ENCODE assay signal across 14 cellular contexts in the genomic region with DNA sequence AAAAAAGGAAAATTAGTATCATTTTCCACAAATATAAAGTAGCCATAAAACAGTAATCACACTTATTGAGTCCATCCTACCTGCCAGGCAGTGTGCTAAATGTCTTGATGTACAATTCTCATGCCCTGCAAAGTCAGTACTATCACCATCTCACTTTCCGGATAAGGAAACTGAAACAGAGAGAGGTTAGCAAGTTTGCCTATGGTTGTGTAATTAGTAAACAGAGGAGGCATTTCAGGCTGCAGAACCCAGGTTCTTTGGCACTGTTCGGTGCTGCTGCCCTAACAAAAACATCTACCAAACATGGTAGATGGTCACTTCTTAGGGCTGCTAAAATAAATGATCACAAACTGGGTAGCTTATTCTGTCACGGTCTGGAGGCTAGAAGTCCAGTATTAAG. TPM values are rescaled to one million over a fixed set of nuclear protein-coding genes. Genes with fewer than 3 reads are reported as not detected.
DNase-seq lines count a peak whose midpoint lies in the region; ATAC-seq and TF ChIP-seq lines count a peak whose summit lies in the region.
"Had no signal": no experiment of that assay in that cellular context is flagged by ENCODE, and none has a peak within 500 bp of the region (broad histone marks: within the 10 kb centered on the region; RNA-seq: fewer than 3 reads in every experiment).

No MANE protein-coding gene starts in this region.

- no peak overlapping the region for H4K12ac ChIP-seq in trophoblast cell (ENCODE audit: low read depth, low read length)

- H3K4me1 ChIP-seq in BLaER1 treated with 17β-estradiol and CSF1 and Interleukin-3, amounts not matched to agents 10 nM and 100 nM = peaks cover 25 to 54% (median 49%) of the 10 kb centered on the region in 10 experiments
- H3K4me1 ChIP-seq in osteoblast (ENCODE audit: insufficient read depth, low read length) (no peaks in the 10 kb centered on the region), trophoblast cell (ENCODE audit: control insufficient read depth in 1 of 2, insufficient read depth in 2 of 2, low read length in 2 of 2) (peaks cover 0 to 3% of the 10 kb centered on the region in 2 experiments)
- H3K4me1 ChIP-seq: A549 had no signal

- DNase-seq in GM19240 (ENCODE audit: insufficient read length, low spot score) = peak; percentile 14
- DNase-seq in HK-2 (ENCODE audit: unreplicated experiment) = no peak
- DNase-seq in osteoblast (ENCODE audit: insufficient read length, low spot score, missing footprints) = no peak
- DNase-seq in trophoblast cell = no peak
- DNase-seq in NCI-H2029 treated with DMSO at 0.1 percent for 48 hours (lab: John Stamatoyannopoulos, UW) = no peak
- DNase-seq: GM23248, NCI-H446 treated with DMSO at 0.1 percent for 48 hours had no signal

- no peak overlapping the region for H3K9ac ChIP-seq in BLaER1 treated with 17β-estradiol and CSF1 and Interleukin-3, amounts not matched to agents 10 nM and 100 nM
- no peak overlapping the region for H3K9ac ChIP-seq in trophoblast cell (ENCODE audit: low read length)
- H3K9ac ChIP-seq: GM23248 had no signal

- no peaks in the 10 kb centered on the region for H3K36me3 ChIP-seq in BLaER1 treated with 17β-estradiol and CSF1 and Interleukin-3, amounts not matched to agents 10 nM and 100 nM
- H3K36me3 ChIP-seq in osteoblast (ENCODE audit: insufficient read depth, low read length) (no peaks in the 10 kb centered on the region), trophoblast cell (ENCODE audit: control insufficient read depth in 1 of 2, insufficient read depth in 2 of 2, low read length in 2 of 2) (no peaks in the 10 kb centered on the region)
- H3K36me3 ChIP-seq: thoracic aorta had no signal

- H3K14ac ChIP-seq in trophoblast cell (ENCODE audit: low read length) = no peak overlapping the region

- H3K4me3 ChIP-seq in BLaER1 treated with 17β-estradiol and CSF1 and Interleukin-3, amounts not matched to agents 10 nM and 100 nM = no peak overlapping the region
- H3K4me3 ChIP-seq in osteoblast (ENCODE audit: insufficient read depth, low read length) (no peak overlapping the region), trophoblast cell (ENCODE audit: low read depth, low read length) (no peak overlapping the region)
- H3K4me3 ChIP-seq: A549, GM23248, thoracic aorta had no signal

- no peak overlapping the region for H4K8ac ChIP-seq in trophoblast cell (ENCODE audit: low read depth, low read length)

- no peak overlapping the region for H2AFZ ChIP-seq in osteoblast (ENCODE audit: low read length)
- no peak overlapping the region for H2AFZ ChIP-seq in trophoblast cell (ENCODE audit: insufficient read depth, low read length, poor library complexity)
- H2AFZ ChIP-seq: GM23248 had no signal

- no peaks in the 10 kb centered on the region for H4K20me1 ChIP-seq in BLaER1 treated with 17β-estradiol and CSF1 and Interleukin-3, amounts not matched to agents 10 nM and 100 nM
- H4K20me1 ChIP-seq in osteoblast (ENCODE audit: insufficient read depth, low read length) = no peaks in the 10 kb centered on the region

- no peak overlapping the region for H2BK120ac ChIP-seq in trophoblast cell (ENCODE audit: insufficient read depth, low read length, poor library complexity)

- peak; percentile 71 for ATAC-seq in HG02610 (IDR thresholded peaks at IDR 0.05; ENCODE audit: unreplicated experiment)
- ATAC-seq in HG03342 (IDR thresholded peaks at IDR 0.05; ENCODE audit: unreplicated experiment) = peak; percentile 87
- ATAC-seq: A549, WTC11 had no signal

- H3K4me2 ChIP-seq in BLaER1 treated with 17β-estradiol and CSF1 and Interleukin-3, amounts not matched to agents 10 nM and 100 nM = peak overlapping the region in 5 of 11 experiments; percentile 20 to 87 (median 74); a peak in 9 of 22 replicates
- H3K4me2 ChIP-seq in osteoblast (ENCODE audit: insufficient read depth, low read length) (no peak overlapping the region), trophoblast cell (ENCODE audit: low read length) (no peak overlapping the region)
- H3K4me2 ChIP-seq: A549 had no signal

- WGBS in trophoblast cell (ENCODE audit: extremely low coverage, insufficient coverage, insufficient read length) = no CpG with 5 or more reads among the region's 3 CpGs

- no peak overlapping the region for H3K18ac ChIP-seq in trophoblast cell (ENCODE audit: low read length)

- H3K23ac ChIP-seq in trophoblast cell (ENCODE audit: low read length) = no peak overlapping the region

- TF ChIP-seq CTCF in osteoblast (IDR thresholded peaks at IDR 0.05; ENCODE audit: extremely low read depth, low read depth, low read length) = no peak

- no peaks in the 10 kb centered on the region for H3K79me1 ChIP-seq in trophoblast cell (ENCODE audit: low read length)

- no peaks in the 10 kb centered on the region for H3K79me2 ChIP-seq in osteoblast (ENCODE audit: insufficient read depth, low read length)
- no peaks in the 10 kb centered on the region for H3K79me2 ChIP-seq in trophoblast cell (ENCODE audit: control insufficient read depth, insufficient read depth, low read length, poor library complexity)

- H2BK5ac ChIP-seq in trophoblast cell (ENCODE audit: low read depth, low read length, poor library complexity) = no peak overlapping the region

- no peak overlapping the region for H2BK12ac ChIP-seq in trophoblast cell (ENCODE audit: low read length)

- H2AK5ac ChIP-seq in trophoblast cell (ENCODE audit: low read length) = no peak overlapping the region

- H4K91ac ChIP-seq in trophoblast cell (ENCODE audit: low read depth, low read length) = no peak overlapping the region

- no peaks in the 10 kb centered on the region; a peak in 1 of 22 replicates for H3K9me3 ChIP-seq in BLaER1 treated with 17β-estradiol and CSF1 and Interleukin-3, amounts not matched to agents 10 nM and 100 nM (replicated peaks in 1 of 11)
- H3K9me3 ChIP-seq in osteoblast (ENCODE audit: low read depth, low read length) = no peaks in the 10 kb centered on the region
- H3K9me3 ChIP-seq in trophoblast cell (ENCODE audit: insufficient read depth, low read depth, low read length) = no peaks in the 10 kb centered on the region
- H3K9me3 ChIP-seq: A549, thoracic aorta had no signal

- H3K27ac ChIP-seq in BLaER1 treated with 17β-estradiol and CSF1 and Interleukin-3, amounts not matched to agents 10 nM and 100 nM = peak overlapping the region in 8 of 11 experiments; percentile 10 to 93 (median 62); a peak in 9 of 22 replicates
- H3K27ac ChIP-seq in osteoblast (ENCODE audit: low read depth, low read length) (no peak overlapping the region), trophoblast cell (ENCODE audit: low read depth, low read length) (no peak overlapping the region)
- H3K27ac ChIP-seq: A549, GM23248, thoracic aorta had no signal

- H3K4ac ChIP-seq in trophoblast cell (ENCODE audit: low read depth, low read length) = no peak overlapping the region

- H3K27me3 ChIP-seq in BLaER1 treated with 17β-estradiol and CSF1 and Interleukin-3, amounts not matched to agents 10 nM and 100 nM = no peaks in the 10 kb centered on the region
- no peaks in the 10 kb centered on the region for H3K27me3 ChIP-seq in osteoblast (ENCODE audit: insufficient read depth, low read length)
- no peaks in the 10 kb centered on the region for H3K27me3 ChIP-seq in trophoblast cell (ENCODE audit: insufficient read depth, low read length)

RNA-seq across cellular contexts. Expression of a gene that starts 22.6 kb away (rescaled TPM):
- not detected in 2 replicates for total RNA-seq in osteoblast
- polyA plus RNA-seq in trophoblast cell (2013) = 0.08 and 0.22 TPM in 2 replicates
- total RNA-seq: cerebellum, thoracic aorta had no signal

Comparison
In these comparisons a context has a peak if more than half of its experiments do, and no peak if none do; other contexts are left out.
1. H3K27ac ChIP-seq: peak in BLaER1 treated with 17β-estradiol and CSF1 and Interleukin-3, amounts not matched to agents 10 nM and 100 nM (8 of 11); none in osteoblast (single experiment) and trophoblast cell (single experiment).